ENCODE assay signal across 1 cellular context in genomic region chr22:31588970-31589675, GRCh38.
A peak's percentile ranks its signal among the peaks of the same experiment; 100 is the strongest.
TF ChIP-seq lines count a peak whose summit lies in the region.

No MANE protein-coding gene starts in this region.

TF ChIP-seq in HepG2, 621 proteins besides CTCF, POLR2A, EP300 and RAD21 (continued from another document and continues in another):
- TF ChIP-seq FOXJ3 (CRISPR knock-in tag; IDR thresholded peaks at IDR 0.05; ENCODE audit: borderline replicate concordance) = 0 out of 2 replicates have a peak, but pooled peaks have one; percentile 17
- no peak for TF ChIP-seq ARNTL (CRISPR knock-in tag; IDR thresholded peaks at IDR 0.05)
- peak; percentile 38; the same call in 1 of the 2 replicates for TF ChIP-seq RXRA (CRISPR knock-in tag; IDR thresholded peaks at IDR 0.05)
- no peak for TF ChIP-seq CHD2 (IDR thresholded peaks at IDR 0.05; ENCODE audit: low read depth, low read length)
- no peak for TF ChIP-seq ZNF776 (CRISPR knock-in tag; IDR thresholded peaks at IDR 0.05)
- TF ChIP-seq RBM39 (IDR thresholded peaks at IDR 0.05; ENCODE audit: low read depth, low read length, poor library complexity, severe bottlenecking) = no peak
- TF ChIP-seq ZBTB21 (CRISPR knock-in tag; IDR thresholded peaks at IDR 0.05) = no peak
- TF ChIP-seq ZSCAN9 (CRISPR knock-in tag; IDR thresholded peaks at IDR 0.05; ENCODE audit: borderline replicate concordance) = 0 out of 2 replicates have a peak, but pooled peaks have one; percentile 30
- no peak for TF ChIP-seq ZBTB40 (IDR thresholded peaks at IDR 0.05)
- no peak for TF ChIP-seq ZBTB40 (CRISPR knock-in tag; IDR thresholded peaks at IDR 0.05)
- no peak for TF ChIP-seq SATB2 (CRISPR knock-in tag; IDR thresholded peaks at IDR 0.05)
- TF ChIP-seq ZNF280B (CRISPR knock-in tag; IDR thresholded peaks at IDR 0.05; ENCODE audit: borderline replicate concordance) = no peak
- no peak for TF ChIP-seq ZBTB46 (CRISPR knock-in tag; IDR thresholded peaks at IDR 0.05; ENCODE audit: borderline replicate concordance)
- TF ChIP-seq MATR3 (CRISPR knock-in tag; IDR thresholded peaks at IDR 0.05) = no peak
- no peak for TF ChIP-seq ZNF556 (CRISPR knock-in tag; IDR thresholded peaks at IDR 0.05; ENCODE audit: borderline replicate concordance)
- no peak for TF ChIP-seq ZNF570 (CRISPR knock-in tag; IDR thresholded peaks at IDR 0.05; ENCODE audit: borderline replicate concordance)
- no peak for TF ChIP-seq ZNF703 (CRISPR knock-in tag; IDR thresholded peaks at IDR 0.05; ENCODE audit: borderline replicate concordance)
- no peak; the same call in 1 of the 2 replicates for TF ChIP-seq KDM2A (CRISPR knock-in tag; IDR thresholded peaks at IDR 0.05; ENCODE audit: borderline replicate concordance, low read depth)
- TF ChIP-seq ZNF30 (CRISPR knock-in tag; IDR thresholded peaks at IDR 0.05) = no peak
- TF ChIP-seq ZNF639 (CRISPR knock-in tag; conservative IDR thresholded peaks at IDR 0.05) = no peak
- TF ChIP-seq ZSCAN21 (CRISPR knock-in tag; IDR thresholded peaks at IDR 0.05; ENCODE audit: borderline replicate concordance) = no peak
- TF ChIP-seq CSRNP1 (CRISPR knock-in tag; IDR thresholded peaks at IDR 0.05) = no peak
- peak; percentile 68 for TF ChIP-seq MAX (IDR thresholded peaks at IDR 0.05)
- TF ChIP-seq NCOA1 (CRISPR knock-in tag; IDR thresholded peaks at IDR 0.05) = no peak
- TF ChIP-seq GATAD2A (CRISPR knock-in tag; IDR thresholded peaks at IDR 0.05) = peak; percentile 81
- no peak for TF ChIP-seq ATM (IDR thresholded peaks at IDR 0.05; ENCODE audit: borderline replicate concordance)
- no peak for TF ChIP-seq ZNF652 (CRISPR knock-in tag; IDR thresholded peaks at IDR 0.05; ENCODE audit: borderline replicate concordance, low read depth)
- no peak for TF ChIP-seq HDAC6 (IDR thresholded peaks at IDR 0.05; ENCODE audit: low read depth, low read length)
- TF ChIP-seq ATF5 (CRISPR knock-in tag; IDR thresholded peaks at IDR 0.05; ENCODE audit: low read depth) = no peak
- TF ChIP-seq ZNF589 (CRISPR knock-in tag; conservative IDR thresholded peaks at IDR 0.05) = no peak
- TF ChIP-seq KLF6 (CRISPR knock-in tag; IDR thresholded peaks at IDR 0.05) = no peak
- TF ChIP-seq HNRNPUL1 (IDR thresholded peaks at IDR 0.05; ENCODE audit: low read depth, low read length) = no peak
- TF ChIP-seq BRD4 (CRISPR knock-in tag; IDR thresholded peaks at IDR 0.05) = peak; percentile 56; the same call in 1 of the 2 replicates
- no peak for TF ChIP-seq ZNF788 (CRISPR knock-in tag; IDR thresholded peaks at IDR 0.05; ENCODE audit: borderline replicate concordance)
- no peak for TF ChIP-seq TCF7 (IDR thresholded peaks at IDR 0.05; ENCODE audit: low read depth)
- TF ChIP-seq DPF2 (CRISPR knock-in tag; IDR thresholded peaks at IDR 0.05; ENCODE audit: borderline replicate concordance, low read depth) = no peak
- no peak for TF ChIP-seq IRF1 (CRISPR knock-in tag; IDR thresholded peaks at IDR 0.05; ENCODE audit: low read depth)
- TF ChIP-seq ZNF749 (CRISPR knock-in tag; IDR thresholded peaks at IDR 0.05; ENCODE audit: borderline replicate concordance) = no peak
- no peak for TF ChIP-seq CENPT (CRISPR knock-in tag; IDR thresholded peaks at IDR 0.05; ENCODE audit: low read depth)
- no peak for TF ChIP-seq ZFP91 (CRISPR knock-in tag; IDR thresholded peaks at IDR 0.05; ENCODE audit: borderline replicate concordance)
- no peak for TF ChIP-seq BHLHE40 (IDR thresholded peaks at IDR 0.05; ENCODE audit: low read length)
- no peak for TF ChIP-seq REXO4 (CRISPR knock-in tag; IDR thresholded peaks at IDR 0.05; ENCODE audit: borderline replicate concordance)
- no peak for TF ChIP-seq ZBTB26 (CRISPR knock-in tag; IDR thresholded peaks at IDR 0.05; ENCODE audit: borderline replicate concordance)
